ENCODE assay signal across 13 cellular contexts in the genomic region with DNA sequence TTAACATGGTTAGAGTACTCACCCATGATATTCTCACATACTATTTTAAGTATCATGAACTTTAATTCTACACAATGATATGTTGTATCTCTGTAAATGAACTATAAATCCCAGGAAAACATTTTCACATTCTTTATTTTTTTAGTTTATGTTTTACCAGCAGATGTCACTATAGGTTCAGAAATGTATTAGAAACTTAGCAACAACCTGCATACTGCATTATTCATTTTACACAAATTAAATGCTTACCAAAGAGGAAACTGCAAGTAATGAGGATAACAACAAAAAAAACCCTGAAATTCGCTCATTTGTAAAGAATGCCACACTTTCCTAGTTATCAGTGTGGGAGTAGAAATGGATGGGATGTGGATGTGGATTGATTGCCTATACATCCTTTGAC.
DNase-seq lines count a peak whose midpoint lies in the region; ATAC-seq and TF ChIP-seq lines count a peak whose summit lies in the region.
"Had no signal": no experiment of that assay in that cellular context is flagged by ENCODE, and none has a peak within 500 bp of the region (broad histone marks: within the 10 kb centered on the region; RNA-seq: fewer than 3 reads in every experiment).

No MANE protein-coding gene starts in this region.

- H3K4me3 ChIP-seq in CD8-positive, alpha-beta T cell (ENCODE audit: low read depth, low read length), result no peak overlapping the region
- H3K4me3 ChIP-seq: ovary, SJSA1, stomach had no signal

- no peaks in the 10 kb centered on the region for H3K36me3 ChIP-seq in CD8-positive, alpha-beta T cell (ENCODE audit: insufficient read depth, low read length)
- H3K36me3 ChIP-seq: ovary had no signal

- ATAC-seq in CD8-positive, alpha-beta T cell, result no peak
- ATAC-seq in GM18505 (IDR thresholded peaks at IDR 0.05; ENCODE audit: unreplicated experiment) (no peak), GM18873 (IDR thresholded peaks at IDR 0.05; ENCODE audit: low FRiP score, unreplicated experiment) (no peak), HG03520 (IDR thresholded peaks at IDR 0.05; ENCODE audit: unreplicated experiment) (no peak)
- ATAC-seq: activated naive CD4-positive, alpha-beta T cell treated with anti-CD3 and anti-CD28 coated beads, Interleukin-2, amount 50 U/mL, for 72 hours had no signal

- H3K9me3 Mint-ChIP-seq in CD8-positive, alpha-beta T cell, result no peaks in the 10 kb centered on the region
- H3K9me3 Mint-ChIP-seq: activated naive CD4-positive, alpha-beta T cell treated with anti-CD3 and anti-CD28 coated beads, Interleukin-2, amount 50 U/mL, for 72 hours; dendritic cell treated with granulocyte-macrophage colony-stimulating factor and Interleukin-4, amounts not matched to agents 40 ng/mL and 50 ng/mL, for 4 days had no signal

- H3K4me1 Mint-ChIP-seq in CD8-positive, alpha-beta T cell (ENCODE audit: low read depth), result peaks cover 37% of the 10 kb centered on the region

- POLR2A ChIA-PET in CD8-positive, alpha-beta T cell (lab: Charles Lee), result no interaction called here

- intact Hi-C loops in CD8-positive, alpha-beta T cell (cut with DNase I, micrococcal nuclease), result loop anchor here (1.0 to 5.0 kb wide), 4 partner anchors 37 to 648 kb away; no protein-coding TSS in a partner anchor

- DNase-seq in CD8-positive, alpha-beta T cell, result no peak
- peak; percentile 31 for DNase-seq in HT-29 (ENCODE audit: low spot score)
- peak; percentile 49 for DNase-seq in OCI-M1 (lab: John Stamatoyannopoulos, UW)
- peak; percentile 14 to 51 for DNase-seq in erythroblast (lab: John Stamatoyannopoulos, UW)
- no peak for DNase-seq in GF-D8 (lab: John Stamatoyannopoulos, UW)
- DNase-seq: ovary had no signal

- no peak for TF ChIP-seq POLR2A in erythroblast (IDR thresholded peaks at IDR 0.05; ENCODE audit: low read length)
- no peak for TF ChIP-seq POLR2A in GM18505 (IDR thresholded peaks at IDR 0.05; ENCODE audit: borderline replicate concordance, extremely low read depth, insufficient read depth, insufficient read length)

- peaks cover 33% of the 10 kb centered on the region for H3K4me1 ChIP-seq in CD8-positive, alpha-beta T cell (ENCODE audit: insufficient read depth, low read length)

- CTCF ChIA-PET in CD8-positive, alpha-beta T cell (lab: Charles Lee), result interaction anchor here (0.7 to 18.1 kb wide), 17 partner anchors 8 to 582 kb away, joined by 3 to 283 read pairs (median 4); no protein-coding TSS in a partner anchor

- H3K27me3 Mint-ChIP-seq in CD8-positive, alpha-beta T cell (ENCODE audit: low read depth), result no peaks in the 10 kb centered on the region
- H3K27me3 Mint-ChIP-seq: dendritic cell treated with granulocyte-macrophage colony-stimulating factor and Interleukin-4, amounts not matched to agents 40 ng/mL and 50 ng/mL, for 4 days had no signal

- H3K4me3 Mint-ChIP-seq in CD8-positive, alpha-beta T cell, result no peak overlapping the region
- H3K4me3 Mint-ChIP-seq: dendritic cell treated with granulocyte-macrophage colony-stimulating factor and Interleukin-4, amounts not matched to agents 40 ng/mL and 50 ng/mL, for 4 days had no signal

- H3K9me3 ChIP-seq in CD8-positive, alpha-beta T cell (ENCODE audit: low read length), result no peaks in the 10 kb centered on the region
- H3K9me3 ChIP-seq: ovary, SJSA1, stomach had no signal

- no peaks in the 10 kb centered on the region for H3K36me3 Mint-ChIP-seq in CD8-positive, alpha-beta T cell
- H3K36me3 Mint-ChIP-seq: activated naive CD4-positive, alpha-beta T cell treated with anti-CD3 and anti-CD28 coated beads, Interleukin-2, amount 50 U/mL, for 72 hours had no signal

- H3K27ac ChIP-seq in CD8-positive, alpha-beta T cell (ENCODE audit: low read depth, low read length), result no peak overlapping the region
- H3K27ac ChIP-seq: ovary, stomach had no signal

- peak; percentile 65 for TF ChIP-seq CTCF in CD8-positive, alpha-beta T cell (IDR thresholded peaks at IDR 0.05)

- no peak overlapping the region for H3K27ac Mint-ChIP-seq in CD8-positive, alpha-beta T cell
- H3K27ac Mint-ChIP-seq: dendritic cell treated with granulocyte-macrophage colony-stimulating factor and Interleukin-4, amounts not matched to agents 40 ng/mL and 50 ng/mL, for 4 days had no signal

- no peaks in the 10 kb centered on the region for H3K27me3 ChIP-seq in CD8-positive, alpha-beta T cell (ENCODE audit: insufficient read depth, low read length)
- H3K27me3 ChIP-seq: ovary, SJSA1, stomach had no signal

Comparison
In these comparisons a context has a peak if more than half of its experiments do, and no peak if none do; other contexts are left out.
1. DNase-seq: peak in HT-29 (single experiment), OCI-M1 (single experiment) and erythroblast (2 of 2); none in CD8-positive, alpha-beta T cell (0 of 7) and GF-D8 (single experiment).